ENCODE assay signal across 16 cellular contexts in the genomic region with DNA sequence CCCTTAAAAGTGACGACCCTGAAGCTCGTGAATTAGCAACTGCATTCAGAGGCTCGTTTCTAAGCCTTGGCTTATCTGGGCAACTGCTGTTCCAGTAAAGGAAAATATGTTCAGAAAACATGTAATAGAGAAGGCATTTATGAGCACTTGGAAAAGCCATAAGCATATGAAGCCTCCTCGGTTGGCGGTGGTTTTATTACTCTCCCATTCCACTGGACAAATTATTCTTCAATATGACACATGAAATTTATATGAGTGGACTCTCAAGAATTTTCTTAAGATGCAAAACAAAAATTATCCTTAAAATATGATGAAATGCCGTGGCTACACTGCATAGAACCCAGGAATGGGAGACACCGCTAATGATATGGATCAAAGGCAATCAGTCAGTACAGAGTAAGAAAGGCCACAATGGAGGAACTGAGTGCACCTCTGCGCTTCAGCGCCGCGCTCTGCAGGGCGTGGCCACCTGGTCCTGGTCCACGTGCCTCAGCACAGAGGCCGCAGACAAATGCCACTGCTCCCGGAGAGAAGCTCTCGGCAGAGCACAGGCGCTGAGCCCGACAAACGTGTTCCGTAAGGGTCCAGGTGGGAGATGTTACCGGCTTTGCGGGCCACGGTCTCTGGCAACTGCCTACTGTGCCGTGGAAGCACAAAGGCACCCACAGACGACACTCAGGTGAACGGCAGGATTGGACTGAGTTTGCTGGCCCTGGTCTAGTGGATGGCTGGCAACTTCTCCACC.
"Had no signal": no experiment of that assay in that cellular context is flagged by ENCODE, and none has a peak within 500 bp of the region (broad histone marks: within the 10 kb centered on the region; RNA-seq: fewer than 3 reads in every experiment).

No MANE protein-coding gene starts in this region.

- H3K9me3 ChIP-seq: esophagus squamous epithelium, prostate gland, tibial artery had no signal

- H3K27ac ChIP-seq: esophagus squamous epithelium, prostate gland, tibial artery had no signal

- ATAC-seq: left colon; naive thymus-derived CD8-positive, alpha-beta T cell; sciatic nerve had no signal

- DNase-seq: activated CD4-positive, alpha-beta T cell treated with anti-CD3 and anti-CD28 coated beads, Interleukin-2, amount 10 ng/mL, durations not matched to agents 7 days and 5 days; activated CD4-positive, CD25-positive, alpha-beta regulatory T cell; activated CD8-positive, alpha-beta memory T cell treated with anti-CD3 and anti-CD28 coated beads for 24 hours; activated gamma-delta T cell treated with Interleukin-2 at 50 U/mL for 16 hours; effector CD8-positive, alpha-beta T cell; esophagus squamous epithelium; foreskin fibroblast; glutamatergic neuron; occipital lobe; stimulated activated CD4-positive, alpha-beta T cell treated with anti-CD3 and anti-CD28 coated beads, Interleukin-12 subunit alpha, Interleukin-12 subunit beta, amount 100 ng/mL, for 4 hours; stimulated activated CD4-positive, alpha-beta T cell treated with anti-CD3 and anti-CD28 coated beads, Interleukin-2, amount 100 ng/mL, for 24 hours; tibial artery had no signal

- H3K27me3 ChIP-seq: esophagus squamous epithelium, tibial artery had no signal

- H3K4me3 ChIP-seq: esophagus squamous epithelium, prostate gland, tibial artery had no signal

- H3K4me1 ChIP-seq: esophagus squamous epithelium, prostate gland, tibial artery had no signal

- H3K36me3 ChIP-seq: prostate gland had no signal
